In genomic region chr11:118109231-118109630, GRCh38 we compare ENCODE assay signal across 20 cellular contexts. TPM values are rescaled to one million over a fixed set of nuclear protein-coding genes. Genes with fewer than 3 reads are reported as not detected.
DNase-seq lines count a peak whose midpoint lies in the region; ATAC-seq, FAIRE-seq and TF ChIP-seq lines count a peak whose summit lies in the region.
"Had no signal": no experiment of that assay in that cellular context is flagged by ENCODE, and none has a peak within 500 bp of the region (broad histone marks: within the 10 kb centered on the region; RNA-seq: fewer than 3 reads in every experiment).

No MANE protein-coding gene starts in this region.

- H3K27me3 Mint-ChIP-seq in stimulated activated naive B cell treated with anti-CD40 and anti-IgM and Interleukin-4, amounts not matched to agents 10 μg/mL and 1 μg/mL and 100 μg/mL, for 72 hours: peaks cover 21 to 40% of the 10 kb centered on the region in 2 donors

- no peak overlapping the region for H3K4me3 Mint-ChIP-seq in stimulated activated naive B cell treated with anti-CD40 and anti-IgM and Interleukin-4, amounts not matched to agents 10 μg/mL and 1 μg/mL and 100 μg/mL, for 72 hours
- H3K4me3 Mint-ChIP-seq: natural killer cell treated with Interleukin-12 subunit alpha and Interleukin-12 subunit beta and Interleukin-15 and Interleukin-18, amount 100 ng/mL, for 72 hours had no signal

- H3K4me3 ChIP-seq in foreskin fibroblast (ENCODE audit: low read depth in 1 of 2, low read length in 2 of 2): no peak overlapping the region
- H3K4me3 ChIP-seq: dorsolateral prefrontal cortex, smooth muscle cell had no signal

- DNase-seq in GM03348 (ENCODE audit: low spot score): peak; percentile 30
- peak; percentile 14 for DNase-seq in RPMI7951 (ENCODE audit: low read depth)
- DNase-seq in foreskin fibroblast: peak; percentile 16 to 21
- DNase-seq in posterior vena cava (ENCODE audit: low spot score): peak; percentile 69
- no peak for DNase-seq in GM12891 (ENCODE audit: insufficient read length, low spot score)
- no peak for DNase-seq in stimulated activated naive B cell treated with anti-CD40 and anti-IgM and Interleukin-4, amounts not matched to agents 10 μg/mL and 1 μg/mL and 100 μg/mL, for 72 hours
- DNase-seq in NCI-H2227 (lab: John Stamatoyannopoulos, UW; ENCODE audit: unreplicated experiment): no peak
- DNase-seq: activated CD4-positive, alpha-beta T cell treated with anti-CD3 and anti-CD28 coated beads, Interleukin-2, amount 50 U/mL, for 4 hours; activated naive CD4-positive, alpha-beta T cell treated with anti-CD3 and anti-CD28 coated beads, Interleukin-2, amount 50 U/mL, for 16 hours; activated T-cell treated with anti-CD3 and anti-CD28 coated beads, Interleukin-2, amount 50 U/mL, for 1 hour; dorsolateral prefrontal cortex; mesenchymal stem cell; NCI-H146; stimulated activated CD8-positive, alpha-beta memory T cell treated with anti-CD3 and anti-CD28 coated beads, Interleukin-4, amount 100 ng/mL, for 48 hours had no signal

- no peaks in the 10 kb centered on the region for H3K36me3 Mint-ChIP-seq in stimulated activated naive B cell treated with anti-CD40 and anti-IgM and Interleukin-4, amounts not matched to agents 10 μg/mL and 1 μg/mL and 100 μg/mL, for 72 hours
- H3K36me3 Mint-ChIP-seq: natural killer cell treated with Interleukin-12 subunit alpha and Interleukin-12 subunit beta and Interleukin-15 and Interleukin-18, amount 100 ng/mL, for 72 hours had no signal

- H3K9me3 Mint-ChIP-seq in stimulated activated naive B cell treated with anti-CD40 and anti-IgM and Interleukin-4, amounts not matched to agents 10 μg/mL and 1 μg/mL and 100 μg/mL, for 72 hours: no peaks in the 10 kb centered on the region
- H3K9me3 Mint-ChIP-seq: natural killer cell treated with Interleukin-12 subunit alpha and Interleukin-12 subunit beta and Interleukin-15 and Interleukin-18, amount 100 ng/mL, for 72 hours had no signal

- ATAC-seq in stimulated activated naive B cell treated with anti-CD40 and anti-IgM and Interleukin-4, amounts not matched to agents 10 μg/mL and 1 μg/mL and 100 μg/mL, for 72 hours (replicated peaks): no peak
- ATAC-seq in HG03159 (IDR thresholded peaks at IDR 0.05; ENCODE audit: unreplicated experiment): no peak

- H3K4me1 Mint-ChIP-seq in stimulated activated naive B cell treated with anti-CD40 and anti-IgM and Interleukin-4, amounts not matched to agents 10 μg/mL and 1 μg/mL and 100 μg/mL, for 72 hours: peaks cover 0 to 2% of the 10 kb centered on the region in 2 donors

- H3K27ac Mint-ChIP-seq in stimulated activated naive B cell treated with anti-CD40 and anti-IgM and Interleukin-4, amounts not matched to agents 10 μg/mL and 1 μg/mL and 100 μg/mL, for 72 hours: no peak overlapping the region
- H3K27ac Mint-ChIP-seq: natural killer cell treated with Interleukin-12 subunit alpha and Interleukin-12 subunit beta and Interleukin-15 and Interleukin-18, amount 100 ng/mL, for 72 hours had no signal

- no peak for TF ChIP-seq POLR2A in GM12891 (IDR thresholded peaks at IDR 0.05; ENCODE audit: low read depth, low read length)

- intact Hi-C loops in posterior vena cava (cut with DNase I): no loop called here

- no peak for FAIRE-seq in GM12891 (lab: Jason Lieb, UNC)
- FAIRE-seq: D721Med, G401.6 had no signal

- no peak for TF ChIP-seq CTCF in foreskin fibroblast (IDR thresholded peaks at IDR 0.05; ENCODE audit: low read depth, low read length)

TF ChIP-seq in GM12891, 5 proteins besides CTCF, POLR2A, EP300 and RAD21:
- TF ChIP-seq SPI1 (IDR thresholded peaks at IDR 0.05; ENCODE audit: low read depth, low read length) (no peak), TAF1 (IDR thresholded peaks at IDR 0.05; ENCODE audit: low read depth, low read length) (no peak), POU2F2 (IDR thresholded peaks at IDR 0.05; ENCODE audit: low read depth, low read length) (no peak), PAX5 (IDR thresholded peaks at IDR 0.05; ENCODE audit: insufficient read depth, low read length, severe bottlenecking) (no peak), POLR2AphosphoS5 (IDR thresholded peaks at IDR 0.05; ENCODE audit: low read depth, low read length) (no peak)

RNA-seq across cellular contexts. Expression of gene SMIM35, which starts 22.5 kb away (rescaled TPM):
- total RNA-seq in RPMI7951 (2014; rRNA removed; shearing (Covaris generic)): not detected in 2 replicates
- not detected for total RNA-seq in posterior vena cava
- polyA plus RNA-seq in GM12891 (2012; ENCODE audit: low read depth, missing spikeins): 0.03 TPM
- total RNA-seq: natural killer cell treated with Interleukin-12 subunit alpha and Interleukin-12 subunit beta and Interleukin-15 and Interleukin-18, amount 100 ng/mL, for 72 hours; smooth muscle cell had no signal
- polyA plus RNA-seq: BJ, smooth muscle cell had no signal

RNA-seq across cellular contexts. Expression of gene TMPRSS4, which starts 32.4 kb away (rescaled TPM):
- total RNA-seq in RPMI7951 (2014; rRNA removed; shearing (Covaris generic)): not detected in 2 replicates
- total RNA-seq in posterior vena cava: not detected
- polyA plus RNA-seq in GM12891 (2012; ENCODE audit: low read depth, missing spikeins): not detected
- total RNA-seq: dorsolateral prefrontal cortex had no signal
- polyA plus RNA-seq: BJ, smooth muscle cell had no signal

RNA-seq across cellular contexts. Expression of gene SCN4B, which starts 43.4 kb away (rescaled TPM):
- 0.10 TPM in 1 of 2 replicates, not detected in the other for total RNA-seq in RPMI7951 (2014; rRNA removed; shearing (Covaris generic))
- total RNA-seq in posterior vena cava: 1 to 10 TPM; 3.5 to 9.8 TPM
- polyA plus RNA-seq in GM12891 (2012; ENCODE audit: low read depth, missing spikeins): 0.04 TPM
- total RNA-seq: natural killer cell treated with Interleukin-12 subunit alpha and Interleukin-12 subunit beta and Interleukin-15 and Interleukin-18, amount 100 ng/mL, for 72 hours; smooth muscle cell had no signal
- polyA plus RNA-seq: smooth muscle cell had no signal

Comparison
In these comparisons a context has a peak if more than half of its experiments do, and no peak if none do; other contexts are left out.
1. DNase-seq: peak in GM03348 (single experiment), RPMI7951 (single experiment), foreskin fibroblast (2 of 2) and posterior vena cava (single experiment); none in GM12891 (single experiment), stimulated activated naive B cell treated with anti-CD40 and anti-IgM and Interleukin-4, amounts not matched to agents 10 μg/mL and 1 μg/mL and 100 μg/mL, for 72 hours (single experiment) and NCI-H2227 (single experiment).